ENCODE assay signal across 35 cellular contexts in the genomic region with DNA sequence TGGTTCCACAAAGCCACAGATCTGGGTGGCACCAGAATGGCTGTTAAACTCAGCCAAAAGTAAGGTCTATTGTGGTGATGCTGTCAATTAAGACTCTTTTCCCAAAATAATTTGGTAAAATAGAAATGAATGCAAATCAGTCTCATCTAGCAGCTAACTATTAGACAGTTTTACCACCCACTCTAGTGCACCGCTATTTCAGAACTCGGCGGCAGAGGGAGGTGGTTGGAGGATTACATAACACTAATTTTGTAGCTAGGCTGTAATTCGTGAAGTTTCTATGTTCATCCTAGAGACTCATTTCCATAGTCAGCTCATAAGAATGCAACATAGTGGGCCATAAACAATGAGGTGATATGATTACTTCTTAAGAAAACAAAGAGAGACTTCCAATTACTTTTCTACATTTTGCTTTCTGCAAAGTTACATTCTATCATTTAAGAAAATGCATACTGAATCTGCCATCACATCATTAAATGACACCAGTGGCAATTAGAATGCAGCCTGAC.
"Had no signal": no experiment of that assay in that cellular context is flagged by ENCODE, and none has a peak within 500 bp of the region (broad histone marks: within the 10 kb centered on the region; RNA-seq: fewer than 3 reads in every experiment).

No MANE protein-coding gene starts in this region.

- ATAC-seq: activated naive CD4-positive, alpha-beta T cell treated with anti-CD3 and anti-CD28 coated beads, Interleukin-2, amount 50 U/mL, for 72 hours; activated T-cell treated with anti-CD3 and anti-CD28 coated beads, Interleukin-2, amount 50 U/mL, for 4 hours had no signal

- H3K4me1 ChIP-seq: adrenal gland had no signal

- H2AFZ ChIP-seq: PC-9 had no signal

- H3K4me3 Mint-ChIP-seq: activated B cell treated with CpG ODN at 0.5 μM for 24 hours; activated CD4-positive, alpha-beta memory T cell treated with anti-CD3 and anti-CD28 coated beads for 36 hours; activated naive CD4-positive, alpha-beta T cell treated with anti-CD3 and anti-CD28 coated beads for 36 hours; activated T-cell treated with anti-CD3 and anti-CD28 coated beads, Interleukin-2, amount 50 U/mL, for 4 hours; activated T-helper 1 cell treated with anti-CD3 and anti-CD28 coated beads, Interleukin-12 subunit alpha, Interleukin-12 subunit beta, Interleukin-2, Interleukin-4 antibody, amounts not matched to agents 30 ng/mL and 10 ng/mL and 1 ng/mL, durations not matched to agents 14 hours and 24 hours and 36 hours had no signal

- H3K36me3 ChIP-seq: adrenal gland, brain microvascular endothelial cell, cardiac muscle cell had no signal

- H3K9me3 ChIP-seq: adrenal gland had no signal

- H3K27me3 Mint-ChIP-seq: activated B cell treated with CpG ODN at 0.5 μM for 24 hours; activated CD4-positive, alpha-beta memory T cell treated with anti-CD3 and anti-CD28 coated beads for 36 hours had no signal

- H3K27ac ChIP-seq: adrenal gland, brain microvascular endothelial cell, cardiac muscle cell, KMS-11, PC-9, VCaP had no signal

- H3K36me3 Mint-ChIP-seq: activated CD4-positive, alpha-beta memory T cell treated with anti-CD3 and anti-CD28 coated beads for 36 hours; activated naive CD4-positive, alpha-beta T cell treated with anti-CD3 and anti-CD28 coated beads, Interleukin-2, amount 50 U/mL, for 72 hours had no signal

- H3K27me3 ChIP-seq: adrenal gland, brain microvascular endothelial cell, cardiac muscle cell had no signal

- H3K4me3 ChIP-seq: adrenal gland, cardiac muscle cell, PC-9 had no signal

- DNase-seq: activated B cell treated with CpG ODN at 0.5 μM for 24 hours; activated CD4-positive, alpha-beta memory T cell treated with anti-CD3 and anti-CD28 coated beads for 36 hours; activated CD4-positive, alpha-beta T cell treated with anti-CD3 and anti-CD28 coated beads for 4 hours; activated CD4-positive, alpha-beta T cell treated with anti-CD3 and anti-CD28 coated beads, Interleukin-2, amount 50 U/mL, for 1 hour; activated CD4-positive, CD25-positive, alpha-beta regulatory T cell treated with anti-CD3 and anti-CD28 coated beads, Interleukin-2, amount 50 U/mL, for 72 hours; activated CD8-positive, alpha-beta memory T cell treated with anti-CD3 and anti-CD28 coated beads, Interleukin-2, amount 50 U/mL, for 4 hours; activated gamma-delta T cell treated with Interleukin-2 at 50 U/mL for 16 hours; activated naive CD4-positive, alpha-beta T cell treated with anti-CD3 and anti-CD28 coated beads for 36 hours; activated T-cell treated with anti-CD3 and anti-CD28 coated beads for 4 hours; activated T-cell treated with anti-CD3 and anti-CD28 coated beads, Interleukin-2, amount 50 U/mL, for 4 hours; adrenal gland; brain microvascular endothelial cell; MM.1S; NCI-H1092 treated with DMSO at 0.1 percent for 48 hours; NCI-H1417; NCI-H146; NCI-H187; NCI-H2029 treated with DMSO at 0.1 percent for 48 hours; NCI-H2107; NCI-H2171; NCI-H510A; NCI-H526; NCI-H748 treated with DMSO at 0.1 percent for 48 hours; NK-92 treated with Interleukin-12 subunit alpha and Interleukin-12 subunit beta, amount 100 ng/mL, for 24 hours; PC-9; Right ventricle myocardium superior; SW 1271; T-helper 1 cell; T-helper 2 cell; T-helper 9 cell had no signal

- H3K4me1 Mint-ChIP-seq: activated B cell treated with CpG ODN at 0.5 μM for 24 hours had no signal

- H3K27ac Mint-ChIP-seq: activated B cell treated with CpG ODN at 0.5 μM for 24 hours; activated CD4-positive, alpha-beta memory T cell treated with anti-CD3 and anti-CD28 coated beads for 36 hours; activated naive CD4-positive, alpha-beta T cell treated with anti-CD3 and anti-CD28 coated beads for 36 hours; activated naive CD4-positive, alpha-beta T cell treated with anti-CD3 and anti-CD28 coated beads, Interleukin-2, amount 50 U/mL, for 72 hours; activated T-helper 1 cell treated with anti-CD3 and anti-CD28 coated beads, Interleukin-12 subunit alpha, Interleukin-12 subunit beta, Interleukin-2, Interleukin-4 antibody, amounts not matched to agents 30 ng/mL and 10 ng/mL and 1 ng/mL, durations not matched to agents 14 hours and 24 hours and 36 hours had no signal

- H3K9me3 Mint-ChIP-seq: activated B cell treated with CpG ODN at 0.5 μM for 24 hours had no signal

- H3K4me2 ChIP-seq: KMS-11, PC-9 had no signal
